Comparison of ENCODE assay signal across 1 cellular context in genomic region chr5:1806974-1807373, GRCh38.
TF ChIP-seq lines count a peak whose summit lies in the region.

No MANE protein-coding gene starts in this region.

TF ChIP-seq in GM23338, 12 proteins besides CTCF, POLR2A, EP300 and RAD21 (continued from another document):
- TF ChIP-seq, protein P1, sequence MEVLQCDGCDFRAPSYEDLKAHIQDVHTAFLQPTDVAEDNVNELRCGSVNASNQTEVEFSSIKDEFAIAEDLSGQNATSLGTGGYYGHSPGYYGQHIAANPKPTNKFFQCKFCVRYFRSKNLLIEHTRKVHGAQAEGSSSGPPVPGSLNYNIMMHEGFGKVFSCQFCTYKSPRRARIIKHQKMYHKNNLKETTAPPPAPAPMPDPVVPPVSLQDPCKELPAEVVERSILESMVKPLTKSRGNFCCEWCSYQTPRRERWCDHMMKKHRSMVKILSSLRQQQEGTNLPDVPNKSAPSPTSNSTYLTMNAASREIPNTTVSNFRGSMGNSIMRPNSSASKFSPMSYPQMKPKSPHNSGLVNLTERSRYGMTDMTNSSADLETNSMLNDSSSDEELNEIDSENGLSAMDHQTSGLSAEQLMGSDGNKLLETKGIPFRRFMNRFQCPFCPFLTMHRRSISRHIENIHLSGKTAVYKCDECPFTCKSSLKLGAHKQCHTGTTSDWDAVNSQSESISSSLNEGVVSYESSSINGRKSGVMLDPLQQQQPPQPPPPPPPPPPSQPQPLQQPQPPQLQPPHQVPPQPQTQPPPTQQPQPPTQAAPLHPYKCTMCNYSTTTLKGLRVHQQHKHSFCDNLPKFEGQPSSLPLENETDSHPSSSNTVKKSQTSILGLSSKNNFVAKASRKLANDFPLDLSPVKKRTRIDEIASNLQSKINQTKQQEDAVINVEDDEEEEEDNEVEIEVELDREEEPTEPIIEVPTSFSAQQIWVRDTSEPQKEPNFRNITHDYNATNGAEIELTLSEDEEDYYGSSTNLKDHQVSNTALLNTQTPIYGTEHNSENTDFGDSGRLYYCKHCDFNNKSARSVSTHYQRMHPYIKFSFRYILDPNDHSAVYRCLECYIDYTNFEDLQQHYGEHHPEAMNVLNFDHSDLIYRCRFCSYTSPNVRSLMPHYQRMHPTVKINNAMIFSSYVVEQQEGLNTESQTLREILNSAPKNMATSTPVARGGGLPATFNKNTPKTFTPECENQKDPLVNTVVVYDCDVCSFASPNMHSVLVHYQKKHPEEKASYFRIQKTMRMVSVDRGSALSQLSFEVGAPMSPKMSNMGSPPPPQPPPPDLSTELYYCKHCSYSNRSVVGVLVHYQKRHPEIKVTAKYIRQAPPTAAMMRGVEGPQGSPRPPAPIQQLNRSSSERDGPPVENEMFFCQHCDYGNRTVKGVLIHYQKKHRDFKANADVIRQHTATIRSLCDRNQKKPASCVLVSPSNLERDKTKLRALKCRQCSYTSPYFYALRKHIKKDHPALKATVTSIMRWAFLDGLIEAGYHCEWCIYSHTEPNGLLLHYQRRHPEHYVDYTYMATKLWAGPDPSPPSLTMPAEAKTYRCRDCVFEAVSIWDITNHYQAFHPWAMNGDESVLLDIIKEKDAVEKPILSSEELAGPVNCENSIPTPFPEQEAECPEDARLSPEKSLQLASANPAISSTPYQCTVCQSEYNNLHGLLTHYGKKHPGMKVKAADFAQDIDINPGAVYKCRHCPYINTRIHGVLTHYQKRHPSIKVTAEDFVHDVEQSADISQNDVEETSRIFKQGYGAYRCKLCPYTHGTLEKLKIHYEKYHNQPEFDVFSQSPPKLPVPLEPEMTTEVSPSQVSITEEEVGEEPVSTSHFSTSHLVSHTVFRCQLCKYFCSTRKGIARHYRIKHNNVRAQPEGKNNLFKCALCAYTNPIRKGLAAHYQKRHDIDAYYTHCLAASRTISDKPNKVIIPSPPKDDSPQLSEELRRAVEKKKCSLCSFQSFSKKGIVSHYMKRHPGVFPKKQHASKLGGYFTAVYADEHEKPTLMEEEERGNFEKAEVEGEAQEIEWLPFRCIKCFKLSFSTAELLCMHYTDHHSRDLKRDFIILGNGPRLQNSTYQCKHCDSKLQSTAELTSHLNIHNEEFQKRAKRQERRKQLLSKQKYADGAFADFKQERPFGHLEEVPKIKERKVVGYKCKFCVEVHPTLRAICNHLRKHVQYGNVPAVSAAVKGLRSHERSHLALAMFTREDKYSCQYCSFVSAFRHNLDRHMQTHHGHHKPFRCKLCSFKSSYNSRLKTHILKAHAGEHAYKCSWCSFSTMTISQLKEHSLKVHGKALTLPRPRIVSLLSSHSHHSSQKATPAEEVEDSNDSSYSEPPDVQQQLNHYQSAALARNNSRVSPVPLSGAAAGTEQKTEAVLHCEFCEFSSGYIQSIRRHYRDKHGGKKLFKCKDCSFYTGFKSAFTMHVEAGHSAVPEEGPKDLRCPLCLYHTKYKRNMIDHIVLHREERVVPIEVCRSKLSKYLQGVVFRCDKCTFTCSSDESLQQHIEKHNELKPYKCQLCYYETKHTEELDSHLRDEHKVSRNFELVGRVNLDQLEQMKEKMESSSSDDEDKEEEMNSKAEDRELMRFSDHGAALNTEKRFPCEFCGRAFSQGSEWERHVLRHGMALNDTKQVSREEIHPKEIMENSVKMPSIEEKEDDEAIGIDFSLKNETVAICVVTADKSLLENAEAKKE (CRISPR knock-in tag; IDR thresholded peaks at IDR 0.05), result no peak
- TF ChIP-seq NANOG (IDR thresholded peaks at IDR 0.05; ENCODE audit: borderline replicate concordance) (no peak), REST (IDR thresholded peaks at IDR 0.05; ENCODE audit: unreplicated experiment) (no peak), EZH2 (IDR thresholded peaks at IDR 0.05; ENCODE audit: low read depth, unreplicated experiment) (no peak), ZNF331 (CRISPR knock-in tag; IDR thresholded peaks at IDR 0.05; ENCODE audit: low read depth) (no peak), JUNB (IDR thresholded peaks at IDR 0.05; ENCODE audit: unreplicated experiment) (no peak), STAT1 (IDR thresholded peaks at IDR 0.05; ENCODE audit: unreplicated experiment) (no peak), CREB1 (CRISPR knock-in tag; IDR thresholded peaks at IDR 0.05; ENCODE audit: low read depth) (no peak), EZH2phosphoT487 (IDR thresholded peaks at IDR 0.05; ENCODE audit: unreplicated experiment) (no peak)
- TF ChIP-seq, protein P2, sequence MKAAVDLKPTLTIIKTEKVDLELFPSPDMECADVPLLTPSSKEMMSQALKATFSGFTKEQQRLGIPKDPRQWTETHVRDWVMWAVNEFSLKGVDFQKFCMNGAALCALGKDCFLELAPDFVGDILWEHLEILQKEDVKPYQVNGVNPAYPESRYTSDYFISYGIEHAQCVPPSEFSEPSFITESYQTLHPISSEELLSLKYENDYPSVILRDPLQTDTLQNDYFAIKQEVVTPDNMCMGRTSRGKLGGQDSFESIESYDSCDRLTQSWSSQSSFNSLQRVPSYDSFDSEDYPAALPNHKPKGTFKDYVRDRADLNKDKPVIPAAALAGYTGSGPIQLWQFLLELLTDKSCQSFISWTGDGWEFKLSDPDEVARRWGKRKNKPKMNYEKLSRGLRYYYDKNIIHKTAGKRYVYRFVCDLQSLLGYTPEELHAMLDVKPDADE (IDR thresholded peaks at IDR 0.05), result no peak
